Comparison of ENCODE assay signal across 14 cellular contexts in genomic region chr20:8671366-8671943, GRCh38.
"Had no signal": no experiment of that assay in that cellular context is flagged by ENCODE, and none has a peak within 500 bp of the region (broad histone marks: within the 10 kb centered on the region; RNA-seq: fewer than 3 reads in every experiment).

No MANE protein-coding gene starts in this region.

- H3K36me3 ChIP-seq: colonic mucosa, esophagus squamous epithelium, prostate gland had no signal

- H3K9ac ChIP-seq: parathyroid adenoma had no signal

- H3K4me1 ChIP-seq: colonic mucosa, esophagus squamous epithelium, prostate gland had no signal

- H3K27ac ChIP-seq: colonic mucosa, esophagus squamous epithelium, gastroesophageal sphincter, parathyroid adenoma, prostate gland, skin epidermis had no signal

- H3K27me3 ChIP-seq: colonic mucosa, esophagus squamous epithelium, gastroesophageal sphincter had no signal

- DNase-seq: colonic mucosa; dermis blood vessel endothelial cell; esophagus squamous epithelium; glutamatergic neuron; naive thymus-derived CD4-positive, alpha-beta T cell; nephron progenitor cell; stimulated activated CD4-positive, alpha-beta T cell treated with anti-CD3 and anti-CD28 coated beads, Interleukin-2, amount 100 ng/mL, for 24 hours; stimulated activated CD4-positive, alpha-beta T cell treated with anti-CD3 and anti-CD28 coated beads, Interleukin-4, amount 100 ng/mL, for 4 hours; stimulated activated naive CD4-positive, alpha-beta T cell treated with Interleukin-2 at 50 U/mL for 16 hours; trophoblast cell had no signal

- H3K9me3 ChIP-seq: colonic mucosa, esophagus squamous epithelium, gastroesophageal sphincter, prostate gland had no signal

- H3K4me3 ChIP-seq: colonic mucosa, esophagus squamous epithelium, gastroesophageal sphincter, prostate gland, skin epidermis had no signal

- H3K79me2 ChIP-seq: parathyroid adenoma had no signal
